ENCODE assay signal across 17 cellular contexts in genomic region chr12:112456029-112456428, GRCh38.
"Had no signal": no experiment of that assay in that cellular context is flagged by ENCODE, and none has a peak within 500 bp of the region (broad histone marks: within the 10 kb centered on the region; RNA-seq: fewer than 3 reads in every experiment).

No MANE protein-coding gene starts in this region.

- DNase-seq: activated CD4-positive, alpha-beta T cell treated with anti-CD3 and anti-CD28 coated beads for 4 hours; activated CD4-positive, alpha-beta T cell treated with anti-CD3 and anti-CD28 coated beads, Interleukin-2, amount 50 U/mL, for 48 hours; activated CD4-positive, CD25-positive, alpha-beta regulatory T cell; activated CD8-positive, alpha-beta memory T cell treated with anti-CD3 and anti-CD28 coated beads, Interleukin-2, amount 50 U/mL, for 48 hours; activated naive CD4-positive, alpha-beta T cell; activated T-cell treated with anti-CD3 and anti-CD28 coated beads, Interleukin-2, amount 50 U/mL, for 4 hours; adrenal gland; colonic mucosa; left ventricle myocardium inferior; occipital lobe; retina; spleen; stimulated activated CD4-positive, alpha-beta T cell treated with anti-CD3 and anti-CD28 coated beads, Interleukin-4, amount 100 ng/mL, for 1 hour; stimulated activated naive CD4-positive, alpha-beta T cell treated with Interleukin-2 at 50 U/mL for 16 hours; tibial artery had no signal

- H3K79me2 ChIP-seq: hepatocyte had no signal

- H3K27ac ChIP-seq: adrenal gland, breast epithelium, colonic mucosa, hepatocyte, left ventricle myocardium inferior, spleen, tibial artery had no signal

- H3K36me3 ChIP-seq: breast epithelium had no signal

- ATAC-seq: activated T-cell treated with anti-CD3 and anti-CD28 coated beads, Interleukin-2, amount 50 U/mL, for 4 hours had no signal

- H3K4me3 ChIP-seq: adrenal gland, breast epithelium, colonic mucosa, hepatocyte, left ventricle myocardium inferior, spleen, tibial artery had no signal

- H3K27me3 ChIP-seq: adrenal gland, breast epithelium, colonic mucosa, hepatocyte, spleen, tibial artery had no signal

- H3K4me1 ChIP-seq: adrenal gland, breast epithelium, colonic mucosa, left ventricle myocardium inferior, spleen, tibial artery had no signal

- H3K4me2 ChIP-seq: hepatocyte had no signal

- H2AFZ ChIP-seq: hepatocyte had no signal

- H3K9me3 ChIP-seq: adrenal gland, breast epithelium, colonic mucosa, left ventricle myocardium inferior, spleen, tibial artery had no signal
